In genomic region chr3:10546181-10546624, GRCh38 we compare ENCODE assay signal across 19 cellular contexts. TPM values are rescaled to one million over a fixed set of nuclear protein-coding genes. Genes with fewer than 3 reads are reported as not detected.
DNase-seq lines count a peak whose midpoint lies in the region; ATAC-seq and TF ChIP-seq lines count a peak whose summit lies in the region.
"Had no signal": no experiment of that assay in that cellular context is flagged by ENCODE, and none has a peak within 500 bp of the region (broad histone marks: within the 10 kb centered on the region; RNA-seq: fewer than 3 reads in every experiment).

No MANE protein-coding gene starts in this region.

- DNase-seq in SK-N-SH (no peak), WTC11 (ENCODE audit: low spot score) (no peak), iPS-NIHi11 (ENCODE audit: low spot score) (peak; percentile 60), neuronal stem cell (ENCODE audit: low spot score) (no peak), putamen (ENCODE audit: low spot score) (no peak)
- no peak for DNase-seq in stimulated activated effector memory CD8-positive, alpha-beta T cell treated with anti-CD3 and anti-CD28 coated beads, Interleukin-12 subunit alpha, Interleukin-12 subunit beta, amount 100 ng/mL, for 72 hours (ENCODE audit: low spot score in 2 of 2)
- no peak for DNase-seq in stimulated activated CD4-positive, alpha-beta T cell treated with anti-CD3 and anti-CD28 coated beads, Interleukin-12 subunit alpha, Interleukin-12 subunit beta, amount 100 ng/mL, for 4 hours
- DNase-seq: DMS153; EL; NCI-H146; NCI-H2081 treated with DMSO at 0.1 percent for 48 hours; NCI-H526 treated with DMSO at 0.1 percent for 48 hours; NK-92 treated with Interleukin-12 subunit alpha and Interleukin-12 subunit beta, amount 100 ng/mL, for 24 hours; OCI-M1; RPMI8226 had no signal

- no peaks in the 10 kb centered on the region for H3K79me2 ChIP-seq in SK-N-SH (ENCODE audit: insufficient read depth)

- H3K23ac ChIP-seq in neuronal stem cell (ENCODE audit: low read depth, low read length, poor library complexity), result no peak overlapping the region

- H3K14ac ChIP-seq in neuronal stem cell (ENCODE audit: low read length), result no peak overlapping the region

- H3K79me1 ChIP-seq in neuronal stem cell (ENCODE audit: low read depth, low read length), result no peaks in the 10 kb centered on the region

- no peak overlapping the region for H3K4ac ChIP-seq in neuronal stem cell (ENCODE audit: low read length)

- no peak overlapping the region for H2BK15ac ChIP-seq in neuronal stem cell (ENCODE audit: low read length)

- POLR2A ChIA-PET in SK-N-SH (lab: Yijun Ruan, JAX), result no interaction called here
- POLR2A ChIA-PET in WTC11 (lab: Charles Lee), result no interaction called here

- H2AK5ac ChIP-seq in neuronal stem cell (ENCODE audit: low read depth, low read length), result no peak overlapping the region

- no peak overlapping the region for H4K8ac ChIP-seq in neuronal stem cell (ENCODE audit: low read depth, low read length)

- H3K4me3 ChIP-seq in SK-N-SH (ENCODE audit: low read depth in 2 of 2, low read length in 1 of 2) (no peak overlapping the region), neuronal stem cell (ENCODE audit: low read length in 2 of 2) (no peak overlapping the region)
- H3K4me3 ChIP-seq: K562 had no signal

- peaks cover 27% of the 10 kb centered on the region for H3K9me3 Mint-ChIP-seq in WTC11
- H3K9me3 Mint-ChIP-seq in stimulated activated effector memory CD8-positive, alpha-beta T cell treated with anti-CD3 and anti-CD28 coated beads, Interleukin-12 subunit alpha, Interleukin-12 subunit beta, amount 100 ng/mL, for 72 hours, result peaks cover 12% of the 10 kb centered on the region

- H4K20me1 ChIP-seq in SK-N-SH (ENCODE audit: insufficient read depth), result no peaks in the 10 kb centered on the region

- ATAC-seq in SK-N-SH treated with all-trans-retinoic acid at 6 μM for 48 hours (no peak), WTC11 (peak; percentile 67)
- no peak for ATAC-seq in stimulated activated effector memory CD8-positive, alpha-beta T cell treated with anti-CD3 and anti-CD28 coated beads, Interleukin-12 subunit alpha, Interleukin-12 subunit beta, amount 100 ng/mL, for 72 hours
- ATAC-seq: K562 had no signal

- H3K4me2 ChIP-seq in SK-N-SH (no peak overlapping the region), neuronal stem cell (ENCODE audit: insufficient read depth, low read length, poor library complexity, severe bottlenecking) (no peak overlapping the region)

- H3K27me3 ChIP-seq in SK-N-SH (ENCODE audit: insufficient read depth) (no peaks in the 10 kb centered on the region), neuronal stem cell (ENCODE audit: control insufficient read depth in 3 of 3, insufficient read depth in 3 of 3, low read depth in 1 of 3, low read length in 3 of 3) (no peaks in the 10 kb centered on the region)

- TF ChIP-seq RAD21 in SK-N-SH (IDR thresholded peaks at IDR 0.05; ENCODE audit: low read length), result no peak

- peaks cover 2% of the 10 kb centered on the region; the same call in 1 of the 2 replicates for H3K27me3 Mint-ChIP-seq in WTC11 (ENCODE audit: low read depth)

- no peak overlapping the region for H4K91ac ChIP-seq in neuronal stem cell (ENCODE audit: low read depth, low read length, poor library complexity)

- H3K9me3 ChIP-seq in SK-N-SH (peaks cover 9% of the 10 kb centered on the region; the same call in 1 of the 2 replicates), neuronal stem cell (replicated peaks in 1 of 2; ENCODE audit: control insufficient read depth in 2 of 2, insufficient read depth in 1 of 2, low read depth in 1 of 2, low read length in 2 of 2) (no peaks in the 10 kb centered on the region)

- H3K27ac ChIP-seq in SK-N-SH (ENCODE audit: low read depth in 2 of 2, low read length in 1 of 2) (no peak overlapping the region), neuronal stem cell (replicated peaks; ENCODE audit: low read length) (no peak overlapping the region)
- H3K27ac ChIP-seq: 22Rv1, C4-2B had no signal

- no peaks in the 10 kb centered on the region for H3K9me2 ChIP-seq in SK-N-SH

- peak overlapping the region; percentile 41 for H3K18ac ChIP-seq in neuronal stem cell (ENCODE audit: low read length)

- no peak overlapping the region for H3K4me3 Mint-ChIP-seq in WTC11
- H3K4me3 Mint-ChIP-seq in stimulated activated effector memory CD8-positive, alpha-beta T cell treated with anti-CD3 and anti-CD28 coated beads, Interleukin-12 subunit alpha, Interleukin-12 subunit beta, amount 100 ng/mL, for 72 hours, result no peak overlapping the region

- H3K4me1 Mint-ChIP-seq in WTC11, result no peaks in the 10 kb centered on the region
- H3K4me1 Mint-ChIP-seq in stimulated activated effector memory CD8-positive, alpha-beta T cell treated with anti-CD3 and anti-CD28 coated beads, Interleukin-12 subunit alpha, Interleukin-12 subunit beta, amount 100 ng/mL, for 72 hours, result peaks cover 28% of the 10 kb centered on the region

- H3K9ac ChIP-seq in SK-N-SH (no peak overlapping the region), neuronal stem cell (ENCODE audit: low read depth, low read length, poor library complexity) (no peak overlapping the region)

- CTCF ChIA-PET in SK-N-SH (lab: Yijun Ruan, JAX) (interaction anchor here (1.4 kb wide), 1 partner anchor 13 kb away, joined by 4 read pairs; no protein-coding TSS in a partner anchor), WTC11 (lab: Charles Lee) (no interaction called here)

- H2BK12ac ChIP-seq in neuronal stem cell (ENCODE audit: low read length), result no peak overlapping the region

- H2BK120ac ChIP-seq in neuronal stem cell (ENCODE audit: low read depth, low read length), result no peak overlapping the region

- TF ChIP-seq EP300 in SK-N-SH (IDR thresholded peaks at IDR 0.05; ENCODE audit: borderline replicate concordance in 1 of 2, low read depth in 1 of 2, low read length in 1 of 2), result no peak

- H3K36me3 ChIP-seq in SK-N-SH (replicated peaks in 1 of 2; ENCODE audit: control insufficient read depth in 1 of 2, insufficient read depth in 2 of 2, low read length in 1 of 2) (no peaks in the 10 kb centered on the region), neuronal stem cell (replicated peaks in 1 of 2; ENCODE audit: control insufficient read depth in 2 of 2, insufficient read depth in 2 of 2, low read length in 2 of 2) (no peaks in the 10 kb centered on the region)

- WGBS in SK-N-SH (ENCODE audit: low lambda C conversion rate), result 57% methylated on average over 4 of the region's 5 CpGs
- WGBS in neuronal stem cell (ENCODE audit: extremely low coverage in 2 of 2, insufficient read length in 2 of 2, insufficient replicate concordance in 1 of 2), 2 donors, result no CpG with 5 or more reads among the region's 5 CpGs

- H3K4me1 ChIP-seq in SK-N-SH (ENCODE audit: control insufficient read depth in 1 of 2, insufficient read depth in 2 of 2, low read depth in 1 of 2, low read length in 1 of 2) (peaks cover 0 to 5% of the 10 kb centered on the region in 2 experiments; a peak in 1 of 4 replicates), neuronal stem cell (ENCODE audit: control insufficient read depth in 2 of 2, insufficient read depth in 1 of 2, low read depth in 1 of 2, low read length in 2 of 2) (peaks cover 0 to 8% of the 10 kb centered on the region in 2 donors)

- no peak overlapping the region for H2AFZ ChIP-seq in SK-N-SH (ENCODE audit: low read depth)
- no peak overlapping the region for H2AFZ ChIP-seq in neuronal stem cell (ENCODE audit: low read length)

- H2BK5ac ChIP-seq in neuronal stem cell (ENCODE audit: low read length), result no peak overlapping the region

- no peak overlapping the region for H3K27ac Mint-ChIP-seq in WTC11
- H3K27ac Mint-ChIP-seq in stimulated activated effector memory CD8-positive, alpha-beta T cell treated with anti-CD3 and anti-CD28 coated beads, Interleukin-12 subunit alpha, Interleukin-12 subunit beta, amount 100 ng/mL, for 72 hours, result no peak overlapping the region

- no peaks in the 10 kb centered on the region for H3F3A ChIP-seq in SK-N-SH (replicated peaks; ENCODE audit: insufficient read depth)

- peaks cover 10% of the 10 kb centered on the region for H3K36me3 Mint-ChIP-seq in WTC11
- peaks cover 8% of the 10 kb centered on the region for H3K36me3 Mint-ChIP-seq in stimulated activated effector memory CD8-positive, alpha-beta T cell treated with anti-CD3 and anti-CD28 coated beads, Interleukin-12 subunit alpha, Interleukin-12 subunit beta, amount 100 ng/mL, for 72 hours

- TF ChIP-seq CTCF in SK-N-SH (IDR thresholded peaks at IDR 0.05) (no peak), WTC11 (IDR thresholded peaks at IDR 0.05) (no peak)

TF ChIP-seq in SK-N-SH, 30 proteins besides CTCF, POLR2A, EP300 and RAD21 (continues in another document):
- no peak for TF ChIP-seq TAF1 (IDR thresholded peaks at IDR 0.05; ENCODE audit: borderline replicate concordance, low read depth, low read length)

TF ChIP-seq in SK-N-SH treated with all-trans-retinoic acid at 6 μM for 48 hours, 23 proteins besides CTCF, POLR2A, EP300 and RAD21 (continues in another document):
- no peak for TF ChIP-seq ZFP3 (CRISPR knock-in tag; IDR thresholded peaks at IDR 0.05)
- no peak for TF ChIP-seq ZC3H10 (CRISPR knock-in tag; IDR thresholded peaks at IDR 0.05)
- TF ChIP-seq ARNTL (CRISPR knock-in tag; IDR thresholded peaks at IDR 0.05; ENCODE audit: borderline replicate concordance, low read depth), result no peak

TF ChIP-seq in WTC11, 78 proteins besides CTCF, POLR2A, EP300 and RAD21 (continues in another document):
- no peak for TF ChIP-seq E2F5 (CRISPR knock-in tag; IDR thresholded peaks at IDR 0.05)

RNA-seq across cellular contexts. Expression of gene ATP2B2, which starts 40.8 kb away (rescaled TPM):
- polyA plus RNA-seq in SK-N-SH (2012; rRNA removed), result 0.05 and 0.15 TPM in 2 replicates
- polyA plus RNA-seq in SK-N-SH (2012; cell fraction: cytosol; rRNA removed), result 0.05 and 0.10 TPM in 2 replicates
- 0.04 and 0.11 TPM in 2 replicates for polyA plus RNA-seq in SK-N-SH (2012; cell fraction: nucleus; rRNA removed)
- 0.48 to 0.62 TPM (median 0.57 TPM) in 3 replicates for total RNA-seq in WTC11 (2021)
- polyA plus RNA-seq in neuronal stem cell (2013, experiment 1 of 2), result 0.15 TPM
- 0.17 TPM for polyA plus RNA-seq in neuronal stem cell (2013, experiment 2 of 2)
- total RNA-seq: K562 had no signal
